ENCODE assay signal across 1 cellular context in the genomic region with DNA sequence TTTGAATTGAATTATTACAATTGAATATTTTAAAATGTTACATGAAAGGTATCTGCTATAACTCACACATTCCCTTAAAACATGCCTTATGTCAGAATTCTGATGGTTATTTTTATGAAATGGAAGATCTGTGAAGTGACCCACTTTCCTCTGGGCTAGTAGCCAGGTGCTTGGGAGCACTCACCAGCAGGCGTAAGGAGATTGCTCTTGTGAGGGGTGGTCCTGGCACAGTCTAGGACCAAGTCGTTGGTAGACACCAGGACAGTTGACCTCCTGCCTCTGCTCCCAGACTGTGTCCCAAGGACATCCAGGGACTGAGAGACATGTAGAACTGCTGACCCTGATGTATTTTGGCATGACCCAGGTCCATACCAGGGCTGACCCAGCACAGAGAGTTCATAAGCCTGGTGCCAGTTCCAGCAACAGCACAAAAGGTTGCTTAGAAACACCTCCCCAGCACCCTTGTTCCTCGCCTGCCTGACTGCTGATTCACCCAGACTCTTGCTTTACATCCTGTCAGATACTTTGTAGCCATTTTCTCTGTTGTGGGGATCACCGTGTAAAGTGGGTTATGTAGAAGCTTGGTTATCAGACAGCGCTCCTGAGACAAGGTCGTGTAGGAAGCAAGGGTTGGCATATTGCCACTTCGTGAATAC.
TF ChIP-seq lines count a peak whose summit lies in the region.

No MANE protein-coding gene starts in this region.

TF ChIP-seq in IMR-90, 13 proteins besides CTCF, POLR2A, EP300 and RAD21 (continued from another document):
- TF ChIP-seq, protein P1, sequence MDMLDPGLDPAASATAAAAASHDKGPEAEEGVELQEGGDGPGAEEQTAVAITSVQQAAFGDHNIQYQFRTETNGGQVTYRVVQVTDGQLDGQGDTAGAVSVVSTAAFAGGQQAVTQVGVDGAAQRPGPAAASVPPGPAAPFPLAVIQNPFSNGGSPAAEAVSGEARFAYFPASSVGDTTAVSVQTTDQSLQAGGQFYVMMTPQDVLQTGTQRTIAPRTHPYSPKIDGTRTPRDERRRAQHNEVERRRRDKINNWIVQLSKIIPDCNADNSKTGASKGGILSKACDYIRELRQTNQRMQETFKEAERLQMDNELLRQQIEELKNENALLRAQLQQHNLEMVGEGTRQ (IDR thresholded peaks at IDR 0.05; ENCODE audit: low read depth, low read length): no peak
- no peak for TF ChIP-seq RCOR1 (IDR thresholded peaks at IDR 0.05; ENCODE audit: insufficient replicate concordance, low read length)
